In genomic region chr15:65069179-65069578, GRCh38 we compare ENCODE assay signal across 12 cellular contexts. TPM values are rescaled to one million over a fixed set of nuclear protein-coding genes. Genes with fewer than 3 reads are reported as not detected.
DNase-seq lines count a peak whose midpoint lies in the region; ATAC-seq and TF ChIP-seq lines count a peak whose summit lies in the region.
"Had no signal": no experiment of that assay in that cellular context is flagged by ENCODE, and none has a peak within 500 bp of the region (broad histone marks: within the 10 kb centered on the region; RNA-seq: fewer than 3 reads in every experiment).

No MANE protein-coding gene starts in this region.

- peak overlapping the region; percentile 42 to 88 (median 79) for H3K27ac ChIP-seq in stomach

- H3K4me3 ChIP-seq in choroid plexus epithelial cell (ENCODE audit: low read depth, low read length): no peak overlapping the region
- no peak overlapping the region for H3K4me3 ChIP-seq in stomach

- TF ChIP-seq CTCF in choroid plexus epithelial cell (conservative IDR thresholded peaks at IDR 0.05; ENCODE audit: low read depth, low read length): no peak
- no peak for TF ChIP-seq CTCF in stomach (IDR thresholded peaks at IDR 0.05)

- intact Hi-C loops in stomach (cut with DNase I; ENCODE audit: low total_unique reads): no loop called here

- H3K27me3 ChIP-seq in stomach: peaks cover 4 to 46% (median 22%) of the 10 kb centered on the region in 3 donors

- no peaks in the 10 kb centered on the region for H3K36me3 ChIP-seq in stomach

- peak; percentile 81 for DNase-seq in GM04503 (ENCODE audit: low read depth)
- DNase-seq in choroid plexus epithelial cell (ENCODE audit: low read depth): peak; percentile 82
- DNase-seq in kidney glomerular epithelial cell (lab: John Stamatoyannopoulos, UW): peak; percentile 10
- no peak for DNase-seq in stomach
- no peak for DNase-seq in AML-193 (lab: John Stamatoyannopoulos, UW)
- DNase-seq in activated T-cell treated with anti-CD3 and anti-CD28 coated beads, Interleukin-2, amount 50 U/mL, for 1 hour: no peak
- DNase-seq in NCI-H82 treated with DMSO at 0.1 percent for 48 hours (lab: John Stamatoyannopoulos, UW; ENCODE audit: unreplicated experiment): no peak
- DNase-seq: activated T-cell treated with anti-CD3 and anti-CD28 coated beads, Interleukin-2, amount 50 U/mL, for 4 hours; NCI-H2081; occipital lobe; RPMI8226 had no signal

- H3K4me1 ChIP-seq in stomach: peaks cover 41 to 56% (median 45%) of the 10 kb centered on the region in 4 donors

- WGBS in stomach, 5 donors: 56 to 75% (median 68%) methylated on average over 1 of the region's 1 CpG

- ATAC-seq in HG02642 (IDR thresholded peaks at IDR 0.05; ENCODE audit: poor library complexity, unreplicated experiment): no peak
- ATAC-seq: activated T-cell treated with anti-CD3 and anti-CD28 coated beads, Interleukin-2, amount 50 U/mL, for 4 hours had no signal

- no peak for TF ChIP-seq POLR2A in stomach (IDR thresholded peaks at IDR 0.05)

- H3K9me3 ChIP-seq in stomach: no peaks in the 10 kb centered on the region

- no peak for TF ChIP-seq EP300 in stomach (IDR thresholded peaks at IDR 0.05)

RNA-seq across cellular contexts. Expression of gene RASL12, which starts 1.4 kb away (rescaled TPM):
- 10 to 100 TPM in 2 of 5 donors, 1 to 10 TPM in 2, under 1 TPM in 1; 0.58 to 27.7 (median 9.6) TPM for total RNA-seq in stomach
- polyA plus RNA-seq in stomach: 10 to 100 TPM in 2 of 3 donors, 1 to 10 TPM in 1; 7.0 to 17.1 (median 12.2) TPM
- total RNA-seq: activated T-cell treated with anti-CD3 and anti-CD28 coated beads, Interleukin-2, amount 50 U/mL, for 4 hours had no signal

RNA-seq across cellular contexts. Expression of gene KBTBD13, which starts 7.4 kb away (rescaled TPM):
- under 1 TPM in 1 of 5 donors, not detected in 4; 0.18 TPM for total RNA-seq in stomach
- not detected for polyA plus RNA-seq in stomach
- total RNA-seq: activated T-cell treated with anti-CD3 and anti-CD28 coated beads, Interleukin-2, amount 50 U/mL, for 4 hours; occipital lobe had no signal

RNA-seq across cellular contexts. Expression of gene SLC51B, which starts 24.0 kb away (rescaled TPM):
- total RNA-seq in stomach: 10 to 100 TPM in 1 of 5 donors, not detected in 4; 19.7 TPM
- under 1 TPM in 2 of 3 donors, not detected in 1; 0.38 to 0.62 TPM for polyA plus RNA-seq in stomach
- total RNA-seq: activated T-cell treated with anti-CD3 and anti-CD28 coated beads, Interleukin-2, amount 50 U/mL, for 4 hours; occipital lobe had no signal

RNA-seq across cellular contexts. Expression of gene MTFMT, which starts 39.7 kb away (rescaled TPM):
- 100 to 1,000 TPM in 1 of 5 donors, 10 to 100 TPM in 2, 1 to 10 TPM in 1, not detected in 1; 9.7 to 105 (median 20.2) TPM for total RNA-seq in stomach
- polyA plus RNA-seq in stomach: 10 to 100 TPM in 1 of 3 donors, 1 to 10 TPM in 2; 5.3 to 12.0 (median 6.1) TPM

RNA-seq across cellular contexts. Expression of gene UBAP1L, which starts 45.8 kb away (rescaled TPM):
- 1 to 10 TPM in 4 of 5 donors, not detected in 1; 1.8 to 5.3 (median 2.6) TPM for total RNA-seq in stomach
- 1 to 10 TPM in 2 of 3 donors, not detected in 1; 2.9 to 4.0 TPM for polyA plus RNA-seq in stomach

Comparison
In these comparisons a context has a peak if more than half of its experiments do, and no peak if none do; other contexts are left out.
1. DNase-seq: peak in GM04503 (single experiment), choroid plexus epithelial cell (single experiment) and kidney glomerular epithelial cell (single experiment); none in stomach (single experiment), AML-193 (0 of 2), activated T-cell treated with anti-CD3 and anti-CD28 coated beads, Interleukin-2, amount 50 U/mL, for 1 hour (single experiment) and NCI-H82 treated with DMSO at 0.1 percent for 48 hours (single experiment).